27 cellular contexts compared by ENCODE assay signal in genomic region chrX:122641826-122642225, GRCh38.
"Had no signal": no experiment of that assay in that cellular context is flagged by ENCODE, and none has a peak within 500 bp of the region (broad histone marks: within the 10 kb centered on the region; RNA-seq: fewer than 3 reads in every experiment).

No MANE protein-coding gene starts in this region.

- H3K36me3 ChIP-seq: breast epithelium, colonic mucosa, left lung, ovary, prostate gland, right atrium auricular region, thoracic aorta, vagina had no signal

- H3K4me1 ChIP-seq: breast epithelium, colonic mucosa, foreskin keratinocyte, left lung, prostate gland, right atrium auricular region, vagina had no signal

- H3K4me3 ChIP-seq: breast epithelium, colonic mucosa, dorsolateral prefrontal cortex, left lung, ovary, prostate gland, right atrium auricular region, skin epidermis, thoracic aorta, vagina had no signal

- ATAC-seq: activated CD4-positive, CD25-positive, alpha-beta regulatory T cell treated with anti-CD3 and anti-CD28 coated beads, Interleukin-2, amount 50 U/mL, for 24 hours; activated CD8-positive, alpha-beta memory T cell treated with anti-CD3 and anti-CD28 coated beads, Interleukin-2, amount 10 ng/mL, durations not matched to agents 7 days and 5 days; activated CD8-positive, alpha-beta T cell treated with anti-CD3 and anti-CD28 coated beads for 36 hours; effector memory CD8-positive, alpha-beta T cell; foreskin keratinocyte; left lung; natural killer cell; stimulated activated naive B cell treated with anti-CD40 and anti-IgM and Interleukin-4, amounts not matched to agents 10 μg/mL and 1 μg/mL and 100 μg/mL, for 72 hours; T-cell had no signal

- DNase-seq: activated CD4-positive, alpha-beta T cell treated with anti-CD3 and anti-CD28 coated beads, Interleukin-2, amount 10 ng/mL, durations not matched to agents 7 days and 5 days; activated CD8-positive, alpha-beta memory T cell treated with anti-CD3 and anti-CD28 coated beads, Interleukin-2, amount 10 ng/mL, durations not matched to agents 7 days and 5 days; activated CD8-positive, alpha-beta T cell treated with anti-CD3 and anti-CD28 coated beads for 36 hours; activated effector memory CD4-positive, alpha-beta T cell treated with anti-CD3 and anti-CD28 coated beads, Interleukin-2, amount 50 U/mL, for 16 hours; activated naive CD4-positive, alpha-beta T cell treated with anti-CD3 and anti-CD28 coated beads, Interleukin-2, amount 50 U/mL, for 16 hours; activated T-cell treated with anti-CD3 and anti-CD28 coated beads for 4 hours; colonic mucosa; dorsolateral prefrontal cortex; effector memory CD8-positive, alpha-beta T cell; foreskin keratinocyte; kidney; left lung; midbrain; natural killer cell; ovary; stimulated activated CD4-positive, alpha-beta T cell treated with anti-CD3 and anti-CD28 coated beads, Interleukin-2, amount 100 ng/mL, for 24 hours; stimulated activated CD8-positive, alpha-beta memory T cell treated with anti-CD3 and anti-CD28 coated beads, Interleukin-4, amount 100 ng/mL, for 48 hours; stimulated activated naive B cell treated with anti-CD40 and anti-IgM and Interleukin-4, amounts not matched to agents 10 μg/mL and 1 μg/mL and 100 μg/mL, for 72 hours; T-cell had no signal

- H3K9me3 ChIP-seq: breast epithelium, colonic mucosa, left lung, ovary, prostate gland, right atrium auricular region, thoracic aorta, vagina had no signal

- H3K27ac ChIP-seq: breast epithelium, colonic mucosa, dorsolateral prefrontal cortex, foreskin keratinocyte, left lung, ovary, prostate gland, right atrium auricular region, skin epidermis, thoracic aorta, vagina, VCaP had no signal

- H3K27me3 ChIP-seq: breast epithelium, colonic mucosa, foreskin keratinocyte, left lung, ovary, right atrium auricular region, vagina had no signal
